Comparison of ENCODE assay signal across 6 cellular contexts in the genomic region with DNA sequence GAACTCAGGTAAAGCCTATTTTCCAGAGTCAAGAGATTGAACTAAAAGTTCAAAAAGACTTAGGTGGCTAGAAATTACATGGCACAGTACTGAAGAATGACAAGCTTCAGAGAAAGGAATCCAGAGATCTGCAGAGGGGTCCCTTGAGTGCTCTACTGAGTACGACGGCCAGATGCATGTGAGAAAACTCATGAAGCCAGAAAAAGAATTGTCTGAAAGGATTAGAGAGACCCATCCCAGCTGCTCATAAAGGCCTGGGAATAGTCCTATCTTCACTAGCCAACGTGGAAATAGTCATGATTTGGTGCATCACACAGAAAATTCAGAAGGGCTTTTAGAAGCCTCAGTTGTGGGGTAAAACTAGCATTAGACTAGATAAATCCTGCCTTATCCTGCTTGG.
"Had no signal": no experiment of that assay in that cellular context is flagged by ENCODE, and none has a peak within 500 bp of the region (broad histone marks: within the 10 kb centered on the region; RNA-seq: fewer than 3 reads in every experiment).

No MANE protein-coding gene starts in this region.

- DNase-seq: H7, HFFc6, IMR-90 had no signal

- ATAC-seq: GM23338, HCT116, K562 had no signal
